20 cellular contexts compared by ENCODE assay signal in genomic region chr3:156587767-156588069, GRCh38. TPM values are rescaled to one million over a fixed set of nuclear protein-coding genes. Genes with fewer than 3 reads are reported as not detected.
DNase-seq lines count a peak whose midpoint lies in the region; ATAC-seq lines count a peak whose summit lies in the region.
"Had no signal": no experiment of that assay in that cellular context is flagged by ENCODE, and none has a peak within 500 bp of the region (broad histone marks: within the 10 kb centered on the region; RNA-seq: fewer than 3 reads in every experiment).

No MANE protein-coding gene starts in this region.

- H3K36me3 Mint-ChIP-seq in dendritic cell treated with granulocyte-macrophage colony-stimulating factor and Interleukin-4, amounts not matched to agents 40 ng/mL and 50 ng/mL, for 4 days (ENCODE audit: low read depth): no peaks in the 10 kb centered on the region
- H3K36me3 Mint-ChIP-seq: type B pancreatic cell had no signal

- ATAC-seq in GM18867 (IDR thresholded peaks at IDR 0.05; ENCODE audit: unreplicated experiment) (peak; percentile 32), GM21390 (IDR thresholded peaks at IDR 0.05; ENCODE audit: unreplicated experiment) (peak; percentile 12), HG03175 (IDR thresholded peaks at IDR 0.05; ENCODE audit: unreplicated experiment) (peak; percentile 5), GM21528 (IDR thresholded peaks at IDR 0.05; ENCODE audit: low FRiP score, unreplicated experiment) (no peak), HG03521 (IDR thresholded peaks at IDR 0.05; ENCODE audit: unreplicated experiment) (no peak)
- ATAC-seq: stimulated activated naive CD8-positive, alpha-beta T cell treated with anti-CD3 and anti-CD28 coated beads, Interleukin-15, amount 100 ng/mL, for 72 hours had no signal

- H3K4me3 Mint-ChIP-seq in dendritic cell treated with granulocyte-macrophage colony-stimulating factor and Interleukin-4, amounts not matched to agents 40 ng/mL and 50 ng/mL, for 4 days: no peak overlapping the region
- H3K4me3 Mint-ChIP-seq: activated T-cell treated with anti-CD3 and anti-CD28 coated beads, Interleukin-2, amount 50 U/mL, for 24 hours; stimulated activated naive CD8-positive, alpha-beta T cell treated with anti-CD3 and anti-CD28 coated beads, Interleukin-15, amount 100 ng/mL, for 72 hours; type B pancreatic cell had no signal

- H3K27ac Mint-ChIP-seq in dendritic cell treated with granulocyte-macrophage colony-stimulating factor and Interleukin-4, amounts not matched to agents 40 ng/mL and 50 ng/mL, for 4 days: peak overlapping the region; percentile 88
- H3K27ac Mint-ChIP-seq: activated T-cell treated with anti-CD3 and anti-CD28 coated beads, Interleukin-2, amount 50 U/mL, for 24 hours; stimulated activated naive CD8-positive, alpha-beta T cell treated with anti-CD3 and anti-CD28 coated beads, Interleukin-15, amount 100 ng/mL, for 72 hours; type B pancreatic cell had no signal

- H3K9me3 Mint-ChIP-seq in dendritic cell treated with granulocyte-macrophage colony-stimulating factor and Interleukin-4, amounts not matched to agents 40 ng/mL and 50 ng/mL, for 4 days: peaks cover under 1% of the 10 kb centered on the region
- H3K9me3 Mint-ChIP-seq: activated T-cell treated with anti-CD3 and anti-CD28 coated beads, Interleukin-2, amount 50 U/mL, for 24 hours; stimulated activated naive CD8-positive, alpha-beta T cell treated with anti-CD3 and anti-CD28 coated beads, Interleukin-15, amount 100 ng/mL, for 72 hours; type B pancreatic cell had no signal

- peaks cover 47% of the 10 kb centered on the region for H3K4me1 Mint-ChIP-seq in dendritic cell treated with granulocyte-macrophage colony-stimulating factor and Interleukin-4, amounts not matched to agents 40 ng/mL and 50 ng/mL, for 4 days (ENCODE audit: low read depth)

- DNase-seq in ureter (ENCODE audit: low spot score): no peak
- DNase-seq: activated naive CD4-positive, alpha-beta T cell treated with Interleukin-2 at 50 U/mL for 16 hours; activated T-cell treated with anti-CD3 and anti-CD28 coated beads, Interleukin-2, amount 50 U/mL, for 24 hours; amniotic stem cell; caudate nucleus; DMS53; islet precursor cell; NCI-H187 treated with DMSO at 0.1 percent for 48 hours; NCI-H345; NK-92 treated with Interleukin-12 subunit alpha and Interleukin-12 subunit beta, amount 100 ng/mL, for 24 hours; Peyer's patch; stimulated activated CD4-positive, alpha-beta T cell treated with anti-CD3 and anti-CD28 coated beads, Interleukin-4, amount 100 ng/mL, for 4 hours; stimulated activated naive CD8-positive, alpha-beta T cell treated with anti-CD3 and anti-CD28 coated beads, Interleukin-15, amount 100 ng/mL, for 72 hours had no signal

- intact Hi-C loops in dendritic cell treated with granulocyte-macrophage colony-stimulating factor and Interleukin-4, amounts not matched to agents 40 ng/mL and 50 ng/mL, for 4 days (cut with micrococcal nuclease): loop anchor here (5.0 kb wide), 1 partner anchor 35 kb away; no protein-coding TSS in a partner anchor

- no peaks in the 10 kb centered on the region for H3K27me3 Mint-ChIP-seq in dendritic cell treated with granulocyte-macrophage colony-stimulating factor and Interleukin-4, amounts not matched to agents 40 ng/mL and 50 ng/mL, for 4 days
- H3K27me3 Mint-ChIP-seq: activated T-cell treated with anti-CD3 and anti-CD28 coated beads, Interleukin-2, amount 50 U/mL, for 24 hours; type B pancreatic cell had no signal

RNA-seq across cellular contexts. Expression of gene SSR3, which starts 32.8 kb away (rescaled TPM):
- 137 TPM for total RNA-seq in ureter

Comparison
In these comparisons a context has a peak if more than half of its experiments do, and no peak if none do; other contexts are left out.
1. ATAC-seq: peak in GM18867 (single experiment), GM21390 (single experiment) and HG03175 (single experiment); none in GM21528 (single experiment) and HG03521 (single experiment).